Comparison of ENCODE assay signal across 15 cellular contexts in the genomic region with DNA sequence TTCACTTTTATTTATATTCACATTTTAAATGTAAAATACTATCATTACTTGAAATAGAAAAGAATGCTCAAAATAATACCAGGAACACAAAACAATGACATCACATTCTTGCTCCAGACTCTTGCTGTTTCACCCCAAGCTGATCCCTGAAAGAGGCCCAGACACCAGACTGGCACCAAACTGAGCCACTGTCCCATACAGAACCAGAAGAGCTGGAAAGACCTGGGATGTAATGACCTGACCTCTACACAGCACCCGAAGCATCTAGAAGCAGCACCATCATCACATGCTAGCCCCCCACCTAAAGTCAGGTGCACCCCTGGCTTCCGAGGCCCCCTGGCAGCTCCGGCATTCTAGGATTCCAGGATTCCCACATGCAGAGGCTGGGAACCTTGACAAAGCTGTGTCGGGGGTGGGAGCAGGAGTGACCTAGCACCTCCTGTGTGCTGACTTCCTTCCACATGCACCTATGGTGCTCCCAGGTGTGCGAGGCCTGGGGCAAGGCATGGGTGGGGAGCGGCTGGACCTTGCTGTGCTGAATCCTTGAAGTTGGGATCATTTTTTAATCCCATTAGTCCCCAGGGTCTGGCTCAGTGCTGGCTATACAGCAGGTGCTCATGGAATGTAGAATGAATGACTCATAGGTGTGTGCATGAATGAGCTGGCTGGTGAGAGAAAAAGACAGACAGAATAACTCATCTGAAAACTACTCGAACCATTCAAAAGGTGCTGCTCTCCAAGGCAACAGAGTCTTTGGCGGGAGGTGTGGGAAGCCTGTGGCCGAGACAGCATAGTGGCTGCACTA.
DNase-seq lines count a peak whose midpoint lies in the region; ATAC-seq and TF ChIP-seq lines count a peak whose summit lies in the region.
"Had no signal": no experiment of that assay in that cellular context is flagged by ENCODE, and none has a peak within 500 bp of the region (broad histone marks: within the 10 kb centered on the region; RNA-seq: fewer than 3 reads in every experiment).

No MANE protein-coding gene starts in this region.

- no peak overlapping the region for H4K5ac ChIP-seq in H9 (ENCODE audit: insufficient read length, low read depth, low read length)

- no peaks in the 10 kb centered on the region for H3K9me3 Mint-ChIP-seq in H9
- H3K9me3 Mint-ChIP-seq: activated naive CD4-positive, alpha-beta T cell treated with anti-CD3 and anti-CD28 coated beads, Interleukin-2, amount 50 U/mL, for 24 hours; T-cell had no signal

- no peaks in the 10 kb centered on the region for H3K23me2 ChIP-seq in H9 (ENCODE audit: insufficient read length, low read depth, low read length, poor library complexity, severe bottlenecking)

- TF ChIP-seq RAD21 in SK-N-SH (IDR thresholded peaks at IDR 0.05; ENCODE audit: low read length) = no peak

- H3T11ph ChIP-seq in H9 (ENCODE audit: low read length) = no peak overlapping the region

- no peak overlapping the region for H4K8ac ChIP-seq in H9 (replicated peaks; ENCODE audit: insufficient read length, low read depth, low read length)

- H3K23ac ChIP-seq in H9 (ENCODE audit: insufficient read length, low read depth, low read length) = no peak overlapping the region

- no peak for ATAC-seq in upper lobe of left lung (ENCODE audit: low FRiP score in 2 of 2)
- ATAC-seq: gastrocnemius medialis, T-cell had no signal

- no peak overlapping the region for H2BK15ac ChIP-seq in H9 (ENCODE audit: low read depth, low read length)

- no peak overlapping the region for H3K4me3 ChIP-seq in SK-N-SH (ENCODE audit: low read depth in 2 of 2, low read length in 1 of 2)
- no peak overlapping the region for H3K4me3 ChIP-seq in upper lobe of left lung
- H3K4me3 ChIP-seq: gastrocnemius medialis had no signal

- H2AK5ac ChIP-seq in H9 (ENCODE audit: insufficient read length, low read length) = no peak overlapping the region

- H3K18ac ChIP-seq in H9 (ENCODE audit: insufficient read length, low read depth, low read length) = peak overlapping the region; percentile 2

- no CpG with 5 or more reads among the region's 9 CpGs for WGBS in H9 (ENCODE audit: extremely low coverage, insufficient read length, low lambda C conversion rate)
- WGBS in SK-N-SH (ENCODE audit: low lambda C conversion rate) = 38% methylated on average over 7 of the region's 9 CpGs
- WGBS in upper lobe of left lung, 2 donors = 84 to 91% methylated on average over 5 to 9 of the region's 9 CpGs

- H3K4me1 Mint-ChIP-seq in H9 = peaks cover 8 to 10% of the 10 kb centered on the region in 2 experiments
- H3K4me1 Mint-ChIP-seq: activated naive CD4-positive, alpha-beta T cell treated with anti-CD3 and anti-CD28 coated beads, Interleukin-2, amount 50 U/mL, for 24 hours; CD4-positive, alpha-beta memory T cell; T-cell had no signal

- H3K4ac ChIP-seq in H9 (ENCODE audit: low read depth, low read length) = no peak overlapping the region

- TF ChIP-seq EP300 in SK-N-SH (IDR thresholded peaks at IDR 0.05; ENCODE audit: borderline replicate concordance in 1 of 2, low read depth in 1 of 2, low read length in 1 of 2) (no peak), upper lobe of left lung (IDR thresholded peaks at IDR 0.05) (no peak)

- no peak for TF ChIP-seq CTCF in H9 (conservative IDR thresholded peaks at IDR 0.05)
- TF ChIP-seq CTCF in SK-N-SH (IDR thresholded peaks at IDR 0.05) = no peak
- TF ChIP-seq CTCF in upper lobe of left lung (IDR thresholded peaks at IDR 0.05) = no peak

- H3K4me3 Mint-ChIP-seq in H9 = no peak overlapping the region
- H3K4me3 Mint-ChIP-seq: activated naive CD4-positive, alpha-beta T cell treated with anti-CD3 and anti-CD28 coated beads, Interleukin-2, amount 50 U/mL, for 24 hours; CD4-positive, alpha-beta memory T cell; T-cell had no signal

- TF ChIP-seq POLR2A in upper lobe of left lung (IDR thresholded peaks at IDR 0.05) = no peak

- no peak overlapping the region for H3K4me2 ChIP-seq in H9 (ENCODE audit: insufficient read depth, insufficient read length, low read length)
- H3K4me2 ChIP-seq in SK-N-SH = no peak overlapping the region

- no peaks in the 10 kb centered on the region for H3K36me3 ChIP-seq in SK-N-SH (replicated peaks in 1 of 2; ENCODE audit: control insufficient read depth in 1 of 2, insufficient read depth in 2 of 2, low read length in 1 of 2)
- no peaks in the 10 kb centered on the region for H3K36me3 ChIP-seq in upper lobe of left lung
- H3K36me3 ChIP-seq: gastrocnemius medialis had no signal

- no peak overlapping the region; a peak in 1 of 7 replicates for H3K27ac Mint-ChIP-seq in H9
- H3K27ac Mint-ChIP-seq: T-cell had no signal

- no peak overlapping the region; the same call in 1 of the 2 replicates for H3K14ac ChIP-seq in H9 (ENCODE audit: insufficient read depth, low read length)

- H3K27me3 Mint-ChIP-seq in H9 (ENCODE audit: low read depth) = no peaks in the 10 kb centered on the region; the same call in 1 of the 2 replicates
- H3K27me3 Mint-ChIP-seq: activated naive CD4-positive, alpha-beta T cell treated with anti-CD3 and anti-CD28 coated beads, Interleukin-2, amount 50 U/mL, for 24 hours had no signal

- H3K4me1 ChIP-seq in H9 (ENCODE audit: insufficient read depth, low read length) (no peaks in the 10 kb centered on the region), SK-N-SH (ENCODE audit: control insufficient read depth in 1 of 2, insufficient read depth in 2 of 2, low read depth in 1 of 2, low read length in 1 of 2) (peaks cover 0 to 5% of the 10 kb centered on the region in 2 experiments; a peak in 1 of 4 replicates), upper lobe of left lung (no peaks in the 10 kb centered on the region)

- no peak overlapping the region for H3K56ac ChIP-seq in H9 (ENCODE audit: insufficient read length, low read depth, low read length)

- no peak overlapping the region for H2BK12ac ChIP-seq in H9 (ENCODE audit: insufficient read length, low read depth, low read length)

- H3K9me2 ChIP-seq in SK-N-SH = no peaks in the 10 kb centered on the region

- CTCF ChIA-PET in SK-N-SH (lab: Yijun Ruan, JAX) = no interaction called here

- H2BK120ac ChIP-seq in H9 (ENCODE audit: low read depth, low read length, poor library complexity, severe bottlenecking) = no peak overlapping the region

- POLR2A ChIA-PET in SK-N-SH (lab: Yijun Ruan, JAX) = no interaction called here

- DNase-seq in AG08396 (ENCODE audit: low spot score) (peak; percentile 43), H9 (no peak), SK-N-SH (no peak), iris pigment epithelial cell (ENCODE audit: low read depth) (peak; percentile 43), GM03348 (ENCODE audit: low spot score) (no peak), NCI-H526 treated with DMSO at 0.1 percent for 48 hours (lab: John Stamatoyannopoulos, UW) (no peak), activated gamma-delta T cell treated with Interleukin-2 at 50 U/mL for 16 hours (no peak), upper lobe of left lung (no peak)
- DNase-seq: CD4-positive, alpha-beta memory T cell; dermis blood vessel endothelial cell; gastrocnemius medialis; NCI-H69; nucleus accumbens; T-cell had no signal

- no peak overlapping the region for H2BK5ac ChIP-seq in H9 (ENCODE audit: insufficient read length, low read length)

- H3K36me3 Mint-ChIP-seq in H9 (ENCODE audit: insufficient read depth in 1 of 3, low read depth in 3 of 3) = no peaks in the 10 kb centered on the region
- H3K36me3 Mint-ChIP-seq: activated naive CD4-positive, alpha-beta T cell treated with anti-CD3 and anti-CD28 coated beads, Interleukin-2, amount 50 U/mL, for 24 hours; CD4-positive, alpha-beta memory T cell; T-cell had no signal

- no peaks in the 10 kb centered on the region for H4K20me1 ChIP-seq in H9 (ENCODE audit: control insufficient read depth, insufficient read depth, insufficient read length)
- H4K20me1 ChIP-seq in SK-N-SH (ENCODE audit: insufficient read depth) = no peaks in the 10 kb centered on the region

- no peaks in the 10 kb centered on the region for H3F3A ChIP-seq in SK-N-SH (replicated peaks; ENCODE audit: insufficient read depth)

- no peaks in the 10 kb centered on the region for H3K9me3 ChIP-seq in H9 (ENCODE audit: control insufficient read depth, low read depth, low read length)
- H3K9me3 ChIP-seq in SK-N-SH = no peaks in the 10 kb centered on the region
- H3K9me3 ChIP-seq in upper lobe of left lung = no peaks in the 10 kb centered on the region
- H3K9me3 ChIP-seq: gastrocnemius medialis had no signal

- H3K27ac ChIP-seq in H9 (ENCODE audit: insufficient read length, low read depth, low read length) (no peak overlapping the region), SK-N-SH (ENCODE audit: low read depth in 2 of 2, low read length in 1 of 2) (no peak overlapping the region), upper lobe of left lung (no peak overlapping the region)
- H3K27ac ChIP-seq: gastrocnemius medialis had no signal

- no peak overlapping the region for H2BK20ac ChIP-seq in H9 (ENCODE audit: low read depth, low read length, poor library complexity, severe bottlenecking)

- no peak overlapping the region for H4K91ac ChIP-seq in H9 (ENCODE audit: insufficient read length, low read depth, low read length)

- H3K27me3 ChIP-seq in H9 (ENCODE audit: insufficient read depth, low read length) = no peaks in the 10 kb centered on the region
- H3K27me3 ChIP-seq in SK-N-SH (ENCODE audit: insufficient read depth) = no peaks in the 10 kb centered on the region
- no peaks in the 10 kb centered on the region for H3K27me3 ChIP-seq in upper lobe of left lung
- H3K27me3 ChIP-seq: gastrocnemius medialis had no signal

- H3K79me2 ChIP-seq in H9 (ENCODE audit: insufficient read depth, low read length) (no peaks in the 10 kb centered on the region), SK-N-SH (ENCODE audit: insufficient read depth) (no peaks in the 10 kb centered on the region)

- H2AFZ ChIP-seq in H9 (ENCODE audit: low read length) (no peak overlapping the region), SK-N-SH (ENCODE audit: low read depth) (no peak overlapping the region)

- H3K9ac ChIP-seq in H9 (ENCODE audit: extremely low read depth, insufficient read length, low read length) (no peak overlapping the region), SK-N-SH (no peak overlapping the region)

- no peaks in the 10 kb centered on the region for H3K79me1 ChIP-seq in H9 (ENCODE audit: insufficient read depth, low read depth, low read length, poor library complexity, severe bottlenecking)

TF ChIP-seq in SK-N-SH, 30 proteins besides CTCF, POLR2A, EP300 and RAD21 (continues in another document):
- peak; percentile 76; the same call in 1 of the 2 replicates for TF ChIP-seq FOSL2 (IDR thresholded peaks at IDR 0.05; ENCODE audit: borderline replicate concordance, low read depth)
- peak; percentile 69; the same call in 1 of the 2 replicates for TF ChIP-seq TCF12 (IDR thresholded peaks at IDR 0.05)
- no peak for TF ChIP-seq SMC3 (IDR thresholded peaks at IDR 0.05; ENCODE audit: low read depth, low read length)
- peak; percentile 61; the same call in 1 of the 2 replicates for TF ChIP-seq JUND (IDR thresholded peaks at IDR 0.05)

Comparison
In these comparisons a context has a peak if more than half of its experiments do, and no peak if none do; other contexts are left out.
1. DNase-seq: peak in AG08396 (single experiment) and iris pigment epithelial cell (single experiment); none in H9 (single experiment), SK-N-SH (single experiment), GM03348 (single experiment), NCI-H526 treated with DMSO at 0.1 percent for 48 hours (single experiment), activated gamma-delta T cell treated with Interleukin-2 at 50 U/mL for 16 hours (single experiment) and upper lobe of left lung (0 of 2).